Comparison of ENCODE assay signal across 10 cellular contexts in genomic region chr9:35341585-35341984, GRCh38.
DNase-seq lines count a peak whose midpoint lies in the region; ATAC-seq and TF ChIP-seq lines count a peak whose summit lies in the region.
"Had no signal": no experiment of that assay in that cellular context is flagged by ENCODE, and none has a peak within 500 bp of the region (broad histone marks: within the 10 kb centered on the region; RNA-seq: fewer than 3 reads in every experiment).

No MANE protein-coding gene starts in this region.

- H3K27me3 ChIP-seq in upper lobe of right lung = no peaks in the 10 kb centered on the region

- H3K9me3 ChIP-seq in upper lobe of right lung = no peaks in the 10 kb centered on the region

- peak; percentile 89 for ATAC-seq in upper lobe of right lung
- no peak for ATAC-seq in GM19035 (IDR thresholded peaks at IDR 0.05; ENCODE audit: unreplicated experiment)

- TF ChIP-seq CTCF in coronary artery (IDR thresholded peaks at IDR 0.05) (no peak), upper lobe of right lung (IDR thresholded peaks at IDR 0.05) (no peak)

- H3K27ac ChIP-seq in coronary artery = peak overlapping the region; percentile 35 to 50
- peak overlapping the region; percentile 42 for H3K27ac ChIP-seq in upper lobe of right lung

- DNase-seq in SHP77 (lab: John Stamatoyannopoulos, UW) (peak; percentile 0 to 26), SHP77 treated with DMSO at 0.1 percent for 48 hours (lab: John Stamatoyannopoulos, UW) (no peak), coronary artery (ENCODE audit: low spot score) (peak; percentile 75), medulla oblongata (ENCODE audit: extremely low spot score) (peak; percentile 3), upper lobe of right lung (peak; percentile 71), NCI-H526 (lab: John Stamatoyannopoulos, UW) (no peak)
- no peak for DNase-seq in activated effector memory CD4-positive, alpha-beta T cell treated with anti-CD3 and anti-CD28 coated beads, Interleukin-2, amount 50 U/mL, for 16 hours
- DNase-seq: activated CD8-positive, alpha-beta memory T cell treated with anti-CD3 and anti-CD28 coated beads for 24 hours; CD4-positive, CD25-positive, alpha-beta regulatory T cell had no signal

- peak overlapping the region; percentile 41 for H3K4me3 ChIP-seq in coronary artery
- H3K4me3 ChIP-seq in upper lobe of right lung = peak overlapping the region; percentile 23

- intact Hi-C loops in upper lobe of right lung (cut with DNase I) = no loop called here

- peaks cover 6% of the 10 kb centered on the region for H3K36me3 ChIP-seq in upper lobe of right lung

- peaks cover 35% of the 10 kb centered on the region for H3K4me1 ChIP-seq in upper lobe of right lung

Comparison
In these comparisons a context has a peak if more than half of its experiments do, and no peak if none do; other contexts are left out.
1. DNase-seq: peak in SHP77 (2 of 2), coronary artery (single experiment), medulla oblongata (single experiment) and upper lobe of right lung (single experiment); none in SHP77 treated with DMSO at 0.1 percent for 48 hours (single experiment), activated effector memory CD4-positive, alpha-beta T cell treated with anti-CD3 and anti-CD28 coated beads, Interleukin-2, amount 50 U/mL, for 16 hours (single experiment) and NCI-H526 (0 of 2).